2 cellular contexts compared by ENCODE assay signal in the genomic region with DNA sequence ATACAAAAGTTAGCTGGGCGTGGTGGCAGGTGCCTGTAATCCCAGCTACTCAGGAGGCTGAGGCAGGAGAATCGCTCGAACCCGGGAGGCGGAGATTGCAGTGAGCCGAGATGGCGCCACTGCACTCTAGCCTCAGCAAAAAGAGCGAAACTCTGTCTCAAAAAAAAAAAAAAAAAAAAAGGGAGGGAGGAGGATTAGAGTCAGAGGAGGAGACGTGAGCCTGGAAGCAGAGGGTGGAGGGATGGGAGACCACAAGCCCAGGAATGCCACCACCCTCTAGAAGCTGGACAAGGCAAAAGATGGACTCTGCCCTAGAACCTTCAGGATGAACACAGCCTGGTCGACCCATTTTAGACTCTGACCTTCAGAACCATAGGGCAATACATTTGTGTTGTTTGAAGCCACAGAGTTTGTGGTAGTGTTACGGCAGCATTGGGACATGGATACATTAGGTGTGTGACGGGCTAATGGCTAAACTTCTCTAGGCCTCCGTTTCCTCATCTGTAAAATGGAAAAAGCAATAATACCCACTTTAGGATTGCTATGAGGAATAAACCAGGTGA.
TF ChIP-seq lines count a peak whose summit lies in the region.

No MANE protein-coding gene starts in this region.

TF ChIP-seq in GM23338, 12 proteins besides CTCF, POLR2A, EP300 and RAD21:
- TF ChIP-seq EZH2 (IDR thresholded peaks at IDR 0.05; ENCODE audit: low read depth, unreplicated experiment), result no peak
- TF ChIP-seq POLR2AphosphoS5 (IDR thresholded peaks at IDR 0.05; ENCODE audit: low read depth), result no peak
- no peak for TF ChIP-seq ZNF114 (CRISPR knock-in tag; IDR thresholded peaks at IDR 0.05)
- TF ChIP-seq ZNF462 (CRISPR knock-in tag; IDR thresholded peaks at IDR 0.05), result no peak
- no peak for TF ChIP-seq CREB1 (CRISPR knock-in tag; IDR thresholded peaks at IDR 0.05; ENCODE audit: low read depth)

TF ChIP-seq in K562, 482 proteins besides CTCF, POLR2A, EP300 and RAD21:
- TF ChIP-seq ZNF778 (CRISPR knock-in tag; IDR thresholded peaks at IDR 0.05) (no peak), FOXP1 (CRISPR knock-in tag; IDR thresholded peaks at IDR 0.05) (no peak), TRIM24 (IDR thresholded peaks at IDR 0.05) (no peak), ZNF695 (CRISPR knock-in tag; IDR thresholded peaks at IDR 0.05) (no peak), ZNF384 (IDR thresholded peaks at IDR 0.05; ENCODE audit: low read depth, low read length) (peak; percentile 64), ZNF398 (CRISPR knock-in tag; IDR thresholded peaks at IDR 0.05) (no peak), LARP7 (IDR thresholded peaks at IDR 0.05) (no peak), SAFB (IDR thresholded peaks at IDR 0.05; ENCODE audit: borderline replicate concordance, low read depth, low read length) (no peak), ZNF561 (CRISPR knock-in tag; conservative IDR thresholded peaks at IDR 0.05) (no peak), IFI16 (CRISPR knock-in tag; IDR thresholded peaks at IDR 0.05) (no peak), ZBTB33 (CRISPR knock-in tag; IDR thresholded peaks at IDR 0.05) (peak; percentile 29; the same call in 1 of the 2 replicates), TCFL5 (CRISPR knock-in tag; conservative IDR thresholded peaks at IDR 0.05) (no peak)
